ENCODE assay signal across 8 cellular contexts in genomic region chr4:119299221-119300071, GRCh38. TPM values are rescaled to one million over a fixed set of nuclear protein-coding genes. Genes with fewer than 3 reads are reported as not detected.
A peak's percentile ranks its signal among the peaks of the same experiment; 100 is the strongest.
DNase-seq lines count a peak whose midpoint lies in the region; ATAC-seq, FAIRE-seq and TF ChIP-seq lines count a peak whose summit lies in the region.

No MANE protein-coding gene starts in this region.

- peak overlapping the region; percentile 93 for H3K4me3 ChIP-seq in AG09309 (ENCODE audit: control insufficient read depth, low read depth, low read length)
- H3K4me3 ChIP-seq in right atrium auricular region, result peak overlapping the region; percentile 75 to 77
- H3K4me3 ChIP-seq in gastrocnemius medialis, result peak overlapping the region; percentile 69 to 87 (median 81)

- peaks cover 36% of the 10 kb centered on the region for H3K36me3 Mint-ChIP-seq in activated T-helper 1 cell treated with anti-CD3 and anti-CD28 coated beads, Interleukin-12 subunit alpha, Interleukin-12 subunit beta, Interleukin-2, Interleukin-4 antibody, amounts not matched to agents 30 ng/mL and 10 ng/mL and 1 ng/mL, durations not matched to agents 14 hours and 24 hours and 36 hours (ENCODE audit: low read depth)

- peak overlapping the region; percentile 97 for H3K4me3 Mint-ChIP-seq in activated T-helper 1 cell treated with anti-CD3 and anti-CD28 coated beads, Interleukin-12 subunit alpha, Interleukin-12 subunit beta, Interleukin-2, Interleukin-4 antibody, amounts not matched to agents 30 ng/mL and 10 ng/mL and 1 ng/mL, durations not matched to agents 14 hours and 24 hours and 36 hours

- H3K9me3 ChIP-seq in right atrium auricular region (no peaks in the 10 kb centered on the region), gastrocnemius medialis (no peaks in the 10 kb centered on the region)

- H3K27me3 Mint-ChIP-seq in activated T-helper 1 cell treated with anti-CD3 and anti-CD28 coated beads, Interleukin-12 subunit alpha, Interleukin-12 subunit beta, Interleukin-2, Interleukin-4 antibody, amounts not matched to agents 30 ng/mL and 10 ng/mL and 1 ng/mL, durations not matched to agents 14 hours and 24 hours and 36 hours (ENCODE audit: insufficient read depth), result no peaks in the 10 kb centered on the region

- peak; percentile 70 for FAIRE-seq in GM19239 (lab: Jason Lieb, UNC)
- FAIRE-seq in frontal cortex (lab: Jason Lieb, UNC), result no peak

- peak; percentile 56 for ATAC-seq in HG03280 (IDR thresholded peaks at IDR 0.05; ENCODE audit: unreplicated experiment)
- peak; percentile 34 to 42 for ATAC-seq in gastrocnemius medialis

- TF ChIP-seq POLR2A in gastrocnemius medialis (IDR thresholded peaks at IDR 0.05), result no peak

- intact Hi-C loops in activated T-helper 1 cell treated with anti-CD3 and anti-CD28 coated beads, Interleukin-12 subunit alpha, Interleukin-12 subunit beta, Interleukin-2, Interleukin-4 antibody, amounts not matched to agents 30 ng/mL and 10 ng/mL and 1 ng/mL, durations not matched to agents 14 hours and 24 hours and 36 hours (cut with micrococcal nuclease), result loop anchor here (1.0 to 5.0 kb wide), 7 partner anchors 13 to 1021 kb away; partner anchors contain the start of genes METTL14, SEC24D and USP53
- intact Hi-C loops in gastrocnemius medialis (cut with DNase I; ENCODE audit: low total_unique reads), result loop anchor here (1.0 to 5.0 kb wide), 3 partner anchors 14 to 317 kb away; partner anchors contain the start of gene USP53

- H3K36me3 ChIP-seq in right atrium auricular region (peaks cover 27% of the 10 kb centered on the region), gastrocnemius medialis (peaks cover 3 to 12% of the 10 kb centered on the region in 2 donors)

- peak overlapping the region; percentile 93 to 95 for H3K27ac ChIP-seq in right atrium auricular region
- H3K27ac ChIP-seq in gastrocnemius medialis, result peak overlapping the region; percentile 78 to 94 (median 88)

- no peak for TF ChIP-seq CTCF in AG09309 (IDR thresholded peaks at IDR 0.05; ENCODE audit: control insufficient read depth, insufficient read depth, low read depth, low read length, missing control alignments)
- no peak for TF ChIP-seq CTCF in right atrium auricular region (IDR thresholded peaks at IDR 0.05)
- TF ChIP-seq CTCF in gastrocnemius medialis (IDR thresholded peaks at IDR 0.05 in 4 of 5, conservative IDR thresholded peaks at IDR 0.05 in 1 of 5), result no peak

- no peaks in the 10 kb centered on the region for H3K9me3 Mint-ChIP-seq in activated T-helper 1 cell treated with anti-CD3 and anti-CD28 coated beads, Interleukin-12 subunit alpha, Interleukin-12 subunit beta, Interleukin-2, Interleukin-4 antibody, amounts not matched to agents 30 ng/mL and 10 ng/mL and 1 ng/mL, durations not matched to agents 14 hours and 24 hours and 36 hours

- DNase-seq in AG09309 (ENCODE audit: low read depth) (no peak), GM19239 (ENCODE audit: insufficient read length, low spot score) (no peak), right atrium auricular region (ENCODE audit: low spot score) (no peak), gastrocnemius medialis (no peak), frontal cortex (ENCODE audit: low spot score in 2 of 2) (no peak)
- no peak for DNase-seq in activated T-helper 1 cell treated with anti-CD3 and anti-CD28 coated beads, Interleukin-12 subunit alpha, Interleukin-12 subunit beta, Interleukin-2, Interleukin-4 antibody, amounts not matched to agents 30 ng/mL and 10 ng/mL and 1 ng/mL, durations not matched to agents 14 hours and 24 hours and 36 hours (ENCODE audit: low spot score)
- DNase-seq in central memory CD4-positive, alpha-beta T cell, result no peak

- in situ Hi-C loops in gastrocnemius medialis (cut with MboI; ENCODE audit: low sequenced_read_pairs in 4 of 4), result loop anchor here (5.0 to 25.0 kb wide), 3 partner anchors 255 to 537 kb away; no protein-coding TSS in a partner anchor

- H3K27ac Mint-ChIP-seq in activated T-helper 1 cell treated with anti-CD3 and anti-CD28 coated beads, Interleukin-12 subunit alpha, Interleukin-12 subunit beta, Interleukin-2, Interleukin-4 antibody, amounts not matched to agents 30 ng/mL and 10 ng/mL and 1 ng/mL, durations not matched to agents 14 hours and 24 hours and 36 hours, result peak overlapping the region; percentile 97

- H3K4me1 ChIP-seq in right atrium auricular region (peaks cover 0 to 26% of the 10 kb centered on the region in 2 donors), gastrocnemius medialis (peaks cover 25 to 33% of the 10 kb centered on the region in 2 donors)

- H3K4me1 Mint-ChIP-seq in activated T-helper 1 cell treated with anti-CD3 and anti-CD28 coated beads, Interleukin-12 subunit alpha, Interleukin-12 subunit beta, Interleukin-2, Interleukin-4 antibody, amounts not matched to agents 30 ng/mL and 10 ng/mL and 1 ng/mL, durations not matched to agents 14 hours and 24 hours and 36 hours (ENCODE audit: low read depth), result peaks cover 38% of the 10 kb centered on the region

- H3K27me3 ChIP-seq in right atrium auricular region (no peaks in the 10 kb centered on the region), gastrocnemius medialis (no peaks in the 10 kb centered on the region)

RNA-seq across cellular contexts. Expression of gene FABP2, which starts 22.5 kb away (rescaled TPM):
- total RNA-seq in activated T-helper 1 cell treated with anti-CD3 and anti-CD28 coated beads, Interleukin-12 subunit alpha, Interleukin-12 subunit beta, Interleukin-2, Interleukin-4 antibody, amounts not matched to agents 30 ng/mL and 10 ng/mL and 1 ng/mL, durations not matched to agents 14 hours and 24 hours and 36 hours, result not detected in 2 replicates
- total RNA-seq in right atrium auricular region (under 1 TPM in 1 of 2 donors, not detected in 1; 0.48 TPM), gastrocnemius medialis (under 1 TPM in 1 of 4 donors, not detected in 3; 0.15 TPM), frontal cortex (not detected)
